7 cellular contexts compared by ENCODE assay signal in genomic region chr10:18312385-18313145, GRCh38.
DNase-seq lines count a peak whose midpoint lies in the region; ATAC-seq, FAIRE-seq and TF ChIP-seq lines count a peak whose summit lies in the region.

No MANE protein-coding gene starts in this region.

- POLR2A ChIA-PET in K562 (lab: Yijun Ruan, JAX), result interaction anchor here (0.9 to 1.0 kb wide), 2 partner anchors 121 to 377 kb away, joined by 3 to 4 read pairs; no protein-coding TSS in a partner anchor
- POLR2A ChIA-PET in activated CD4-positive, alpha-beta memory T cell treated with anti-CD3 and anti-CD28 coated beads for 36 hours (lab: Charles Lee), result no interaction called here

- no TSS peak for BruUV-seq in K562 (replicated peaks; lab: Mats Ljungman, UMichigan)

- no peaks in the 10 kb centered on the region for H3K4me1 Mint-ChIP-seq in activated CD4-positive, alpha-beta memory T cell treated with anti-CD3 and anti-CD28 coated beads for 36 hours (ENCODE audit: low read depth)

- TF ChIP-seq POLR2A in K562 (conservative IDR thresholded peaks at IDR 0.05), result no peak

- no peaks in the 10 kb centered on the region for H3K79me2 ChIP-seq in K562 (ENCODE audit: control insufficient read depth, insufficient read depth, low read length)

- no peak overlapping the region for H3K4me2 ChIP-seq in K562 (ENCODE audit: insufficient read depth, low read length)

- in situ Hi-C loops in K562 (cut with MboI), result no loop called here

- no peaks in the 10 kb centered on the region for H3K27me3 ChIP-seq in K562 (ENCODE audit: control insufficient read depth in 2 of 2, insufficient read depth in 2 of 2, low read length in 2 of 2)
- H3K27me3 ChIP-seq in kidney epithelial cell (ENCODE audit: control insufficient read depth, insufficient read depth, low read length), result no peaks in the 10 kb centered on the region

- no peaks in the 10 kb centered on the region for H3K4me1 ChIP-seq in K562 (replicated peaks in 1 of 2; ENCODE audit: control insufficient read depth in 2 of 2, insufficient read depth in 2 of 2, low read length in 2 of 2)

- no peak overlapping the region for H3K27ac Mint-ChIP-seq in activated CD4-positive, alpha-beta memory T cell treated with anti-CD3 and anti-CD28 coated beads for 36 hours

- intact Hi-C loops in K562 (cut with micrococcal nuclease), result no loop called here
- intact Hi-C loops in activated CD4-positive, alpha-beta memory T cell treated with anti-CD3 and anti-CD28 coated beads for 36 hours (cut with micrococcal nuclease), result no loop called here

- H3K27ac ChIP-seq in K562 (ENCODE audit: extremely low read depth, low read depth, low read length), result no peak overlapping the region

- H3K36me3 ChIP-seq in K562 (ENCODE audit: control insufficient read depth, insufficient read depth, low read length) (no peaks in the 10 kb centered on the region), kidney epithelial cell (ENCODE audit: control insufficient read depth, insufficient read depth, low read length) (no peaks in the 10 kb centered on the region)

- H3K9me3 ChIP-seq in K562 (replicated peaks; ENCODE audit: control insufficient read depth, insufficient read depth, low read depth, low read length), result no peaks in the 10 kb centered on the region

- H3K9me1 ChIP-seq in K562 (ENCODE audit: control insufficient read depth, insufficient read depth, low read length), result no peaks in the 10 kb centered on the region

- no peak overlapping the region for H3K4me3 Mint-ChIP-seq in activated CD4-positive, alpha-beta memory T cell treated with anti-CD3 and anti-CD28 coated beads for 36 hours

- H3K4me3 ChIP-seq in HFF-Myc (replicated peaks; ENCODE audit: low read depth, low read length), result no peak overlapping the region
- no peak overlapping the region for H3K4me3 ChIP-seq in K562
- H3K4me3 ChIP-seq in kidney epithelial cell (ENCODE audit: low read depth, low read length), result no peak overlapping the region

- under 1% methylated on average over 7 of the region's 7 CpGs for WGBS in K562 (ENCODE audit: insufficient coverage, low coverage, missing lambda C conversion rate)

- DNase-seq in GM18507 (ENCODE audit: extremely low spot score, insufficient read length, low read depth) (peak; percentile 37), HFF-Myc (ENCODE audit: extremely low read depth, low read depth) (peak; percentile 27), NCI-H1105 (lab: John Stamatoyannopoulos, UW) (peak; percentile 3), K562 (ENCODE audit: extremely low read depth in 1 of 4, low spot score in 3 of 4) (peak; percentile 11 to 43 (median 27)), kidney epithelial cell (ENCODE audit: low read depth) (peak; percentile 21)
- DNase-seq in stimulated activated CD4-positive, alpha-beta T cell treated with anti-CD3 and anti-CD28 coated beads, Interleukin-15, amount 100 ng/mL, for 24 hours, result no peak
- DNase-seq in activated CD4-positive, alpha-beta memory T cell treated with anti-CD3 and anti-CD28 coated beads for 36 hours, result no peak

- ATAC-seq in K562, result peak; percentile 80

- no peak overlapping the region for H2AFZ ChIP-seq in K562 (ENCODE audit: low read depth, low read length)

- peak; percentile 44 to 58 for TF ChIP-seq RAD21 in K562 (CRISPR knock-in tag; conservative IDR thresholded peaks at IDR 0.05 in 1 of 2, IDR thresholded peaks at IDR 0.05 in 1 of 2)

- no peaks in the 10 kb centered on the region for H3K9me3 Mint-ChIP-seq in activated CD4-positive, alpha-beta memory T cell treated with anti-CD3 and anti-CD28 coated beads for 36 hours

- CTCF ChIA-PET in K562 (lab: Yijun Ruan, JAX; ENCODE audit: low intra/inter-chr PET ratio), result no interaction called here
- CTCF ChIA-PET in activated CD4-positive, alpha-beta memory T cell treated with anti-CD3 and anti-CD28 coated beads for 36 hours (lab: Charles Lee), result no interaction called here

- H3K27me3 Mint-ChIP-seq in activated CD4-positive, alpha-beta memory T cell treated with anti-CD3 and anti-CD28 coated beads for 36 hours, result peaks cover 2% of the 10 kb centered on the region

- TF ChIP-seq CTCF in HFF-Myc (IDR thresholded peaks at IDR 0.05; ENCODE audit: low read depth, low read length, missing control alignments) (peak; percentile 29), K562 (IDR thresholded peaks at IDR 0.05 in 2 of 3, conservative IDR thresholded peaks at IDR 0.05 in 1 of 3; ENCODE audit: insufficient read depth in 2 of 3, low read depth in 1 of 3, low read length in 3 of 3) (peak in 2 of 3 experiments; percentile 54 to 59; a peak in 3 of 6 replicates), kidney epithelial cell (IDR thresholded peaks at IDR 0.05; ENCODE audit: insufficient read depth, low read length, poor library complexity, severe bottlenecking) (peak; percentile 40)

- H3K9ac ChIP-seq in K562 (ENCODE audit: insufficient read depth in 1 of 2, low read depth in 2 of 2, low read length in 2 of 2), result no peak overlapping the region

- no peak for TF ChIP-seq EP300 in K562 (IDR thresholded peaks at IDR 0.05; ENCODE audit: low read length)

- no peaks in the 10 kb centered on the region for H4K20me1 ChIP-seq in K562 (replicated peaks; ENCODE audit: control insufficient read depth, insufficient read depth, low read length)

- H3K36me3 Mint-ChIP-seq in activated CD4-positive, alpha-beta memory T cell treated with anti-CD3 and anti-CD28 coated beads for 36 hours, result no peaks in the 10 kb centered on the region

- FAIRE-seq in GM18507 (lab: Jason Lieb, UNC) (peak; percentile 83), K562 (lab: Jason Lieb, UNC) (peak; percentile 83)

TF ChIP-seq in K562, 482 proteins besides CTCF, POLR2A, EP300 and RAD21 (continues in another document):
- TF ChIP-seq MTA3 (IDR thresholded peaks at IDR 0.05; ENCODE audit: borderline replicate concordance), result no peak
- TF ChIP-seq ZNF224 (CRISPR knock-in tag; IDR thresholded peaks at IDR 0.05), result no peak
- TF ChIP-seq ATF3 (IDR thresholded peaks at IDR 0.05), result peak; percentile 53
- no peak for TF ChIP-seq ATF3 (CRISPR knock-in tag; conservative IDR thresholded peaks at IDR 0.05)
- TF ChIP-seq JUND (IDR thresholded peaks at IDR 0.05; ENCODE audit: borderline replicate concordance, low read depth, low read length), result peak; percentile 24; the same call in 1 of the 2 replicates
- peak; percentile 66; the same call in 2 of the 3 replicates for TF ChIP-seq JUND (tag; IDR thresholded peaks at IDR 0.05; ENCODE audit: borderline replicate concordance, low read depth, low read length)
- peak; percentile 91 for TF ChIP-seq MEF2D (tag; conservative IDR thresholded peaks at IDR 0.05; ENCODE audit: low read depth)
- no peak for TF ChIP-seq ZNF232 (CRISPR knock-in tag; IDR thresholded peaks at IDR 0.05)
- no peak for TF ChIP-seq MTA1 (IDR thresholded peaks at IDR 0.05; ENCODE audit: borderline replicate concordance)
- no peak for TF ChIP-seq PTRF (tag; IDR thresholded peaks at IDR 0.05)
- peak; percentile 98 for TF ChIP-seq MEF2A (IDR thresholded peaks at IDR 0.05; ENCODE audit: control insufficient read depth, low read depth, low read length)
- TF ChIP-seq SMC3 (conservative IDR thresholded peaks at IDR 0.05; ENCODE audit: insufficient read depth, low read depth, low read length), result 0 out of 2 replicates have a peak, but pooled peaks have one; percentile 9
- no peak for TF ChIP-seq MIER1 (IDR thresholded peaks at IDR 0.05; ENCODE audit: low read depth)
- no peak for TF ChIP-seq SUPT5H (IDR thresholded peaks at IDR 0.05)
- TF ChIP-seq ESRRA (IDR thresholded peaks at IDR 0.05; ENCODE audit: borderline replicate concordance, low read depth), result peak; percentile 97
- TF ChIP-seq DACH1 (IDR thresholded peaks at IDR 0.05; ENCODE audit: partially characterized antibody), result peak; percentile 23
- TF ChIP-seq MCM2 (IDR thresholded peaks at IDR 0.05; ENCODE audit: low read depth), result no peak
- no peak for TF ChIP-seq BRD9 (IDR thresholded peaks at IDR 0.05; ENCODE audit: low read depth, partially characterized antibody)
- TF ChIP-seq NKRF (IDR thresholded peaks at IDR 0.05; ENCODE audit: borderline replicate concordance), result no peak
- no peak for TF ChIP-seq IRF9 (tag; IDR thresholded peaks at IDR 0.05)
- peak; percentile 22 for TF ChIP-seq MEIS2 (IDR thresholded peaks at IDR 0.05; ENCODE audit: partially characterized antibody)
- TF ChIP-seq ARID1B (IDR thresholded peaks at IDR 0.05), result no peak
- TF ChIP-seq MYC (IDR thresholded peaks at IDR 0.05; ENCODE audit: low read depth, low read length), result no peak
- no peak for TF ChIP-seq MYC (CRISPR knock-in tag; IDR thresholded peaks at IDR 0.05; ENCODE audit: borderline replicate concordance, low read depth)

Comparison
In these comparisons a context has a peak if more than half of its experiments do, and no peak if none do; other contexts are left out.
1. DNase-seq: peak in GM18507 (single experiment), HFF-Myc (single experiment), NCI-H1105 (single experiment), K562 (4 of 4) and kidney epithelial cell (single experiment); none in stimulated activated CD4-positive, alpha-beta T cell treated with anti-CD3 and anti-CD28 coated beads, Interleukin-15, amount 100 ng/mL, for 24 hours (single experiment) and activated CD4-positive, alpha-beta memory T cell treated with anti-CD3 and anti-CD28 coated beads for 36 hours (single experiment).
2. Peak in every context shown above with its lines, with median percentiles within 50 percentile points of each other: CTCF ChIP-seq.